In genomic region chr13:49366841-49367240, GRCh38 we compare ENCODE assay signal across 1 cellular context.
TF ChIP-seq lines count a peak whose summit lies in the region.

No MANE protein-coding gene starts in this region.

TF ChIP-seq in GM23338, 12 proteins besides CTCF, POLR2A, EP300 and RAD21 (continued from another document):
- TF ChIP-seq ZNF462 (CRISPR knock-in tag; IDR thresholded peaks at IDR 0.05) (no peak), STAT1 (IDR thresholded peaks at IDR 0.05; ENCODE audit: unreplicated experiment) (no peak), EZH2 (IDR thresholded peaks at IDR 0.05; ENCODE audit: low read depth, unreplicated experiment) (no peak), NANOG (IDR thresholded peaks at IDR 0.05; ENCODE audit: borderline replicate concordance) (no peak), POLR2AphosphoS5 (IDR thresholded peaks at IDR 0.05; ENCODE audit: low read depth) (no peak), JUNB (IDR thresholded peaks at IDR 0.05; ENCODE audit: unreplicated experiment) (no peak), ETS1 (IDR thresholded peaks at IDR 0.05) (no peak), CREB1 (CRISPR knock-in tag; IDR thresholded peaks at IDR 0.05; ENCODE audit: low read depth) (no peak), ZNF331 (CRISPR knock-in tag; IDR thresholded peaks at IDR 0.05; ENCODE audit: low read depth) (no peak)
